Comparison of ENCODE assay signal across 14 cellular contexts in genomic region chr5:136123236-136123768, GRCh38. TPM values are rescaled to one million over a fixed set of nuclear protein-coding genes. Genes with fewer than 3 reads are reported as not detected.
A peak's percentile ranks its signal among the peaks of the same experiment; 100 is the strongest.
DNase-seq lines count a peak whose midpoint lies in the region; ATAC-seq, FAIRE-seq and TF ChIP-seq lines count a peak whose summit lies in the region.
"Had no signal": no experiment of that assay in that cellular context is flagged by ENCODE, and none has a peak within 500 bp of the region (broad histone marks: within the 10 kb centered on the region; RNA-seq: fewer than 3 reads in every experiment).

No MANE protein-coding gene starts in this region.

- TF ChIP-seq CTCF in LNCaP clone FGC (IDR thresholded peaks at IDR 0.05; ENCODE audit: control insufficient read depth, extremely low read depth, insufficient read depth) = no peak

- ATAC-seq in T-helper 17 cell = no peak
- ATAC-seq in GM19395 (IDR thresholded peaks at IDR 0.05; ENCODE audit: unreplicated experiment) = no peak

- peak; percentile 80 for FAIRE-seq in islet of Langerhans (lab: Jason Lieb, UNC)

- H3K27ac Mint-ChIP-seq in T-helper 17 cell = no peak overlapping the region
- H3K27ac Mint-ChIP-seq: activated T-helper 2 cell treated with anti-CD3 and anti-CD28 coated beads, Interferon-gamma antibody, Interleukin-2, Interleukin-4, amounts not matched to agents 10 μg/mL and 5 μg/mL and 100 μg/mL, durations not matched to agents 14 hours and 24 hours and 36 hours; H9 had no signal

- DNase-seq in COLO668 (lab: John Stamatoyannopoulos, UW; ENCODE audit: unreplicated experiment) (peak; percentile 60), LNCaP clone FGC (ENCODE audit: low read depth) (peak; percentile 74), RKO (ENCODE audit: low spot score) (peak; percentile 32), T-helper 17 cell (no peak), RPMI8226 (no peak)
- DNase-seq in stimulated activated naive CD4-positive, alpha-beta T cell (lab: John Stamatoyannopoulos, UW) = no peak
- DNase-seq: AML-193, cerebellar nuclear complex, H9, midbrain had no signal

- peaks cover 48% of the 10 kb centered on the region for H3K27me3 Mint-ChIP-seq in T-helper 17 cell

- H3K4me1 Mint-ChIP-seq in T-helper 17 cell = no peaks in the 10 kb centered on the region
- H3K4me1 Mint-ChIP-seq: H9 had no signal

- no peak overlapping the region for H3K4me3 ChIP-seq in LNCaP clone FGC (ENCODE audit: low read depth, low read length)
- H3K4me3 ChIP-seq: right atrium auricular region had no signal

- H3K4me3 Mint-ChIP-seq in T-helper 17 cell = no peak overlapping the region
- H3K4me3 Mint-ChIP-seq: H9 had no signal

- peaks cover 3% of the 10 kb centered on the region for H3K36me3 Mint-ChIP-seq in T-helper 17 cell (ENCODE audit: low read depth)

- no peaks in the 10 kb centered on the region for H3K9me3 ChIP-seq in T-helper 17 cell (ENCODE audit: control insufficient read depth, low read length, poor library complexity, severe bottlenecking)
- H3K9me3 ChIP-seq: right atrium auricular region had no signal

RNA-seq across cellular contexts. Expression of gene SMAD5, which starts 9.3 kb away (rescaled TPM):
- 10 to 100 TPM; 12.5 to 18.1 TPM for total RNA-seq in T-helper 17 cell

Comparison
In these comparisons a context has a peak if more than half of its experiments do, and no peak if none do; other contexts are left out.
1. DNase-seq: peak in COLO668 (single experiment), LNCaP clone FGC (single experiment) and RKO (single experiment); none in T-helper 17 cell (0 of 3), stimulated activated naive CD4-positive, alpha-beta T cell (0 of 6) and RPMI8226 (single experiment).